ENCODE assay signal across 1 cellular context in the genomic region with DNA sequence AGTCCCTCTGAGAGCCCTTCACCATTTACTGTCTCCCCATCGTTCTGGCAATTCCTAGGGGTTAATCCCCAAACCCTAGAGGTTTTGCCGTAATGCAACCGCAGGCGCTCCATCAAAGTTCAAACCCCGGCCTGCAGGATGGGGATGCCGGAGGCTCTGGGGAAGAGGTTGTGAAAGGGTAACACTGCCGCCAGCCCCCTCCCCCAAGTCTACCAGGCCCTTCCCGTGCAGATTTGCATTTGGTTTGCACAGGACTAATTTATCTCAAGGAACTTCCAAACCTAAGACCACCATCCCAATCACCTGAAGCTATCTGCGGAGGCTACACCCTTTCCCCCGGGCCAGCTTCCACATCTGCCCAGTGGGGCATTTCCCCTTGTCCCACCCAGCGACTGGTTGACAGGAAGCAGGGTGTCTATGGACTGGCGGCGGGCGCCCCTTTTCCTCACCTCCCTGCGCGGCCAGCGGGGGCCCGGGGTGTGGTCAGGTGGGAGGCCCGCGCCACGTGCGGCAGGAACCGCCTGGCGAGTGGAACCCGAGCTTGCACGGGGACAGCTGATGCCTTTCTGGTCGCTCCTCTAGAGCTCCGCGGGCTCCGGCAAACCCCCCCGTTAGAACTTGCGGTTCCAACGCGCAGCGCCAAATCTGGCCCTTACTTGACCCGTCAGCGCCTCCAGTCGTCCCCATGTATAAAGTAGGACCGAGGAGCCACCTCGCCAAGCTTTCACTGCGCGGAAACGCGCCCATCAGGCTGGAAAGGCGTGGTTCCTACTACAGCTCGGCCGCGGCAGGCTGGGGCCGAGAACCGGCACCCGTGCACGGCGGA.
TF ChIP-seq lines count a peak whose summit lies in the region.

No MANE protein-coding gene starts in this region.

TF ChIP-seq in K562, 482 proteins besides CTCF, POLR2A, EP300 and RAD21:
- TF ChIP-seq, protein P1, sequence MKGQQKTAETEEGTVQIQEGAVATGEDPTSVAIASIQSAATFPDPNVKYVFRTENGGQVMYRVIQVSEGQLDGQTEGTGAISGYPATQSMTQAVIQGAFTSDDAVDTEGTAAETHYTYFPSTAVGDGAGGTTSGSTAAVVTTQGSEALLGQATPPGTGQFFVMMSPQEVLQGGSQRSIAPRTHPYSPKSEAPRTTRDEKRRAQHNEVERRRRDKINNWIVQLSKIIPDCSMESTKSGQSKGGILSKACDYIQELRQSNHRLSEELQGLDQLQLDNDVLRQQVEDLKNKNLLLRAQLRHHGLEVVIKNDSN (CRISPR knock-in tag; IDR thresholded peaks at IDR 0.05): 0 out of 2 replicates have a peak, but pooled peaks have one; percentile 44
- TF ChIP-seq HDAC6 (IDR thresholded peaks at IDR 0.05; ENCODE audit: low read depth, low read length) (peak; percentile 68; the same call in 1 of the 2 replicates), RCOR1 (IDR thresholded peaks at IDR 0.05; ENCODE audit: borderline replicate concordance in 1 of 2, low read depth in 2 of 2, low read length in 2 of 2) (peak in 1 of 2 experiments; percentile 46; a peak in 1 of 4 replicates), NRF1 (conservative IDR thresholded peaks at IDR 0.05 in 1 of 2, IDR thresholded peaks at IDR 0.05 in 1 of 2) (0 out of 4 replicates have a peak, but pooled peaks of 1 of the 2 experiments have one; percentile 19), BHLHE40 (IDR thresholded peaks at IDR 0.05; ENCODE audit: low read length) (0 out of 2 replicates have a peak, but pooled peaks have one; percentile 35), KDM1A (IDR thresholded peaks at IDR 0.05) (0 out of 4 replicates have a peak, but pooled peaks of 1 of the 2 experiments have one; percentile 14), CLOCK (CRISPR knock-in tag; IDR thresholded peaks at IDR 0.05; ENCODE audit: borderline replicate concordance) (no peak), POLR2G (IDR thresholded peaks at IDR 0.05; ENCODE audit: low read depth, low read length) (peak; percentile 61), TEAD1 (CRISPR knock-in tag; IDR thresholded peaks at IDR 0.05) (no peak), LCOR (CRISPR knock-in tag; IDR thresholded peaks at IDR 0.05) (0 out of 2 replicates have a peak, but pooled peaks have one; percentile 26), E2F6 (IDR thresholded peaks at IDR 0.05; ENCODE audit: borderline replicate concordance in 1 of 2, extremely low read depth in 1 of 2, insufficient read depth in 1 of 2, insufficient read length in 1 of 2, low read depth in 1 of 2, low read length in 1 of 2, poor library complexity in 1 of 2, severe bottlenecking in 1 of 2) (peak in 1 of 2 experiments; percentile 36), IRF2 (CRISPR knock-in tag; IDR thresholded peaks at IDR 0.05) (no peak), RBM22 (IDR thresholded peaks at IDR 0.05; ENCODE audit: low read depth, low read length, poor library complexity, severe bottlenecking) (peak; percentile 48), MAX (CRISPR knock-in tag; IDR thresholded peaks at IDR 0.05) (peak; percentile 70)
- TF ChIP-seq, protein P2, sequence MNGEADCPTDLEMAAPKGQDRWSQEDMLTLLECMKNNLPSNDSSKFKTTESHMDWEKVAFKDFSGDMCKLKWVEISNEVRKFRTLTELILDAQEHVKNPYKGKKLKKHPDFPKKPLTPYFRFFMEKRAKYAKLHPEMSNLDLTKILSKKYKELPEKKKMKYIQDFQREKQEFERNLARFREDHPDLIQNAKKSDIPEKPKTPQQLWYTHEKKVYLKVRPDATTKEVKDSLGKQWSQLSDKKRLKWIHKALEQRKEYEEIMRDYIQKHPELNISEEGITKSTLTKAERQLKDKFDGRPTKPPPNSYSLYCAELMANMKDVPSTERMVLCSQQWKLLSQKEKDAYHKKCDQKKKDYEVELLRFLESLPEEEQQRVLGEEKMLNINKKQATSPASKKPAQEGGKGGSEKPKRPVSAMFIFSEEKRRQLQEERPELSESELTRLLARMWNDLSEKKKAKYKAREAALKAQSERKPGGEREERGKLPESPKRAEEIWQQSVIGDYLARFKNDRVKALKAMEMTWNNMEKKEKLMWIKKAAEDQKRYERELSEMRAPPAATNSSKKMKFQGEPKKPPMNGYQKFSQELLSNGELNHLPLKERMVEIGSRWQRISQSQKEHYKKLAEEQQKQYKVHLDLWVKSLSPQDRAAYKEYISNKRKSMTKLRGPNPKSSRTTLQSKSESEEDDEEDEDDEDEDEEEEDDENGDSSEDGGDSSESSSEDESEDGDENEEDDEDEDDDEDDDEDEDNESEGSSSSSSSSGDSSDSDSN (IDR thresholded peaks at IDR 0.05; ENCODE audit: borderline replicate concordance in 1 of 2, low read depth in 2 of 2, low read length in 2 of 2): 0 out of 4 replicates have a peak, but pooled peaks of 1 of the 2 experiments have one; percentile 57
- TF ChIP-seq, protein P3, sequence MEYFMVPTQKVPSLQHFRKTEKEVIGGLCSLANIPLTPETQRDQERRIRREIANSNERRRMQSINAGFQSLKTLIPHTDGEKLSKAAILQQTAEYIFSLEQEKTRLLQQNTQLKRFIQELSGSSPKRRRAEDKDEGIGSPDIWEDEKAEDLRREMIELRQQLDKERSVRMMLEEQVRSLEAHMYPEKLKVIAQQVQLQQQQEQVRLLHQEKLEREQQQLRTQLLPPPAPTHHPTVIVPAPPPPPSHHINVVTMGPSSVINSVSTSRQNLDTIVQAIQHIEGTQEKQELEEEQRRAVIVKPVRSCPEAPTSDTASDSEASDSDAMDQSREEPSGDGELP (CRISPR knock-in tag; IDR thresholded peaks at IDR 0.05; ENCODE audit: borderline replicate concordance): peak; percentile 76
- TF ChIP-seq, protein P4, sequence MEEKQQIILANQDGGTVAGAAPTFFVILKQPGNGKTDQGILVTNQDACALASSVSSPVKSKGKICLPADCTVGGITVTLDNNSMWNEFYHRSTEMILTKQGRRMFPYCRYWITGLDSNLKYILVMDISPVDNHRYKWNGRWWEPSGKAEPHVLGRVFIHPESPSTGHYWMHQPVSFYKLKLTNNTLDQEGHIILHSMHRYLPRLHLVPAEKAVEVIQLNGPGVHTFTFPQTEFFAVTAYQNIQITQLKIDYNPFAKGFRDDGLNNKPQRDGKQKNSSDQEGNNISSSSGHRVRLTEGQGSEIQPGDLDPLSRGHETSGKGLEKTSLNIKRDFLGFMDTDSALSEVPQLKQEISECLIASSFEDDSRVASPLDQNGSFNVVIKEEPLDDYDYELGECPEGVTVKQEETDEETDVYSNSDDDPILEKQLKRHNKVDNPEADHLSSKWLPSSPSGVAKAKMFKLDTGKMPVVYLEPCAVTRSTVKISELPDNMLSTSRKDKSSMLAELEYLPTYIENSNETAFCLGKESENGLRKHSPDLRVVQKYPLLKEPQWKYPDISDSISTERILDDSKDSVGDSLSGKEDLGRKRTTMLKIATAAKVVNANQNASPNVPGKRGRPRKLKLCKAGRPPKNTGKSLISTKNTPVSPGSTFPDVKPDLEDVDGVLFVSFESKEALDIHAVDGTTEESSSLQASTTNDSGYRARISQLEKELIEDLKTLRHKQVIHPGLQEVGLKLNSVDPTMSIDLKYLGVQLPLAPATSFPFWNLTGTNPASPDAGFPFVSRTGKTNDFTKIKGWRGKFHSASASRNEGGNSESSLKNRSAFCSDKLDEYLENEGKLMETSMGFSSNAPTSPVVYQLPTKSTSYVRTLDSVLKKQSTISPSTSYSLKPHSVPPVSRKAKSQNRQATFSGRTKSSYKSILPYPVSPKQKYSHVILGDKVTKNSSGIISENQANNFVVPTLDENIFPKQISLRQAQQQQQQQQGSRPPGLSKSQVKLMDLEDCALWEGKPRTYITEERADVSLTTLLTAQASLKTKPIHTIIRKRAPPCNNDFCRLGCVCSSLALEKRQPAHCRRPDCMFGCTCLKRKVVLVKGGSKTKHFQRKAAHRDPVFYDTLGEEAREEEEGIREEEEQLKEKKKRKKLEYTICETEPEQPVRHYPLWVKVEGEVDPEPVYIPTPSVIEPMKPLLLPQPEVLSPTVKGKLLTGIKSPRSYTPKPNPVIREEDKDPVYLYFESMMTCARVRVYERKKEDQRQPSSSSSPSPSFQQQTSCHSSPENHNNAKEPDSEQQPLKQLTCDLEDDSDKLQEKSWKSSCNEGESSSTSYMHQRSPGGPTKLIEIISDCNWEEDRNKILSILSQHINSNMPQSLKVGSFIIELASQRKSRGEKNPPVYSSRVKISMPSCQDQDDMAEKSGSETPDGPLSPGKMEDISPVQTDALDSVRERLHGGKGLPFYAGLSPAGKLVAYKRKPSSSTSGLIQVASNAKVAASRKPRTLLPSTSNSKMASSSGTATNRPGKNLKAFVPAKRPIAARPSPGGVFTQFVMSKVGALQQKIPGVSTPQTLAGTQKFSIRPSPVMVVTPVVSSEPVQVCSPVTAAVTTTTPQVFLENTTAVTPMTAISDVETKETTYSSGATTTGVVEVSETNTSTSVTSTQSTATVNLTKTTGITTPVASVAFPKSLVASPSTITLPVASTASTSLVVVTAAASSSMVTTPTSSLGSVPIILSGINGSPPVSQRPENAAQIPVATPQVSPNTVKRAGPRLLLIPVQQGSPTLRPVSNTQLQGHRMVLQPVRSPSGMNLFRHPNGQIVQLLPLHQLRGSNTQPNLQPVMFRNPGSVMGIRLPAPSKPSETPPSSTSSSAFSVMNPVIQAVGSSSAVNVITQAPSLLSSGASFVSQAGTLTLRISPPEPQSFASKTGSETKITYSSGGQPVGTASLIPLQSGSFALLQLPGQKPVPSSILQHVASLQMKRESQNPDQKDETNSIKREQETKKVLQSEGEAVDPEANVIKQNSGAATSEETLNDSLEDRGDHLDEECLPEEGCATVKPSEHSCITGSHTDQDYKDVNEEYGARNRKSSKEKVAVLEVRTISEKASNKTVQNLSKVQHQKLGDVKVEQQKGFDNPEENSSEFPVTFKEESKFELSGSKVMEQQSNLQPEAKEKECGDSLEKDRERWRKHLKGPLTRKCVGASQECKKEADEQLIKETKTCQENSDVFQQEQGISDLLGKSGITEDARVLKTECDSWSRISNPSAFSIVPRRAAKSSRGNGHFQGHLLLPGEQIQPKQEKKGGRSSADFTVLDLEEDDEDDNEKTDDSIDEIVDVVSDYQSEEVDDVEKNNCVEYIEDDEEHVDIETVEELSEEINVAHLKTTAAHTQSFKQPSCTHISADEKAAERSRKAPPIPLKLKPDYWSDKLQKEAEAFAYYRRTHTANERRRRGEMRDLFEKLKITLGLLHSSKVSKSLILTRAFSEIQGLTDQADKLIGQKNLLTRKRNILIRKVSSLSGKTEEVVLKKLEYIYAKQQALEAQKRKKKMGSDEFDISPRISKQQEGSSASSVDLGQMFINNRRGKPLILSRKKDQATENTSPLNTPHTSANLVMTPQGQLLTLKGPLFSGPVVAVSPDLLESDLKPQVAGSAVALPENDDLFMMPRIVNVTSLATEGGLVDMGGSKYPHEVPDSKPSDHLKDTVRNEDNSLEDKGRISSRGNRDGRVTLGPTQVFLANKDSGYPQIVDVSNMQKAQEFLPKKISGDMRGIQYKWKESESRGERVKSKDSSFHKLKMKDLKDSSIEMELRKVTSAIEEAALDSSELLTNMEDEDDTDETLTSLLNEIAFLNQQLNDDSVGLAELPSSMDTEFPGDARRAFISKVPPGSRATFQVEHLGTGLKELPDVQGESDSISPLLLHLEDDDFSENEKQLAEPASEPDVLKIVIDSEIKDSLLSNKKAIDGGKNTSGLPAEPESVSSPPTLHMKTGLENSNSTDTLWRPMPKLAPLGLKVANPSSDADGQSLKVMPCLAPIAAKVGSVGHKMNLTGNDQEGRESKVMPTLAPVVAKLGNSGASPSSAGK (IDR thresholded peaks at IDR 0.05): no peak
- TF ChIP-seq, protein P5, sequence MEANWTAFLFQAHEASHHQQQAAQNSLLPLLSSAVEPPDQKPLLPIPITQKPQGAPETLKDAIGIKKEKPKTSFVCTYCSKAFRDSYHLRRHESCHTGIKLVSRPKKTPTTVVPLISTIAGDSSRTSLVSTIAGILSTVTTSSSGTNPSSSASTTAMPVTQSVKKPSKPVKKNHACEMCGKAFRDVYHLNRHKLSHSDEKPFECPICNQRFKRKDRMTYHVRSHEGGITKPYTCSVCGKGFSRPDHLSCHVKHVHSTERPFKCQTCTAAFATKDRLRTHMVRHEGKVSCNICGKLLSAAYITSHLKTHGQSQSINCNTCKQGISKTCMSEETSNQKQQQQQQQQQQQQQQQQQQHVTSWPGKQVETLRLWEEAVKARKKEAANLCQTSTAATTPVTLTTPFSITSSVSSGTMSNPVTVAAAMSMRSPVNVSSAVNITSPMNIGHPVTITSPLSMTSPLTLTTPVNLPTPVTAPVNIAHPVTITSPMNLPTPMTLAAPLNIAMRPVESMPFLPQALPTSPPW (CRISPR knock-in tag; IDR thresholded peaks at IDR 0.05): peak; percentile 81
